ENCODE assay signal across 8 cellular contexts in the genomic region with DNA sequence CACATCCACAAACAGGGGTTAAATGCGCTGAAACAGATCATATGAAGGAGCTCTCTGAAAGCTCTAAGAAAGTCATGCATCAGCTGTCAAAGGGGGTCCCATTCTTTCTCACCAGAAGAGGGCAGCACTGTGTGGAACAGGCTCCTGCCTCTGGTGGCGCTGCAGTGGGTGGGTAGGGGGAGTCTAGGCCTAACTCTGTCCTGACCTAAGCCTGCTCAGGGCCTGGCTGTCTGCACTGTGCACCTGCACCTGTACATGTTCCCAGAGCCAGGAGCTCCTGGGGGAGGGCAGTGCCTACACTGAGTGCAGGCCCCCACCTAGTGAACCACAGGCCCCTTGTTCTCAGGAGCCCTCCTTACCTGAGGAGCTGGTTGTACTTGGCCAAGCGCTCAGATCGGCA. TPM values are rescaled to one million over a fixed set of nuclear protein-coding genes. Genes with fewer than 3 reads are reported as not detected.
DNase-seq lines count a peak whose midpoint lies in the region; ATAC-seq and TF ChIP-seq lines count a peak whose summit lies in the region.

No MANE protein-coding gene starts in this region.

- no peaks in the 10 kb centered on the region for H3K27me3 ChIP-seq in BE2C

- peak; percentile 37 to 39 for ATAC-seq in activated CD4-positive, CD25-positive, alpha-beta regulatory T cell treated with anti-CD3 and anti-CD28 coated beads, Interleukin-2, amount 50 U/mL, for 24 hours
- ATAC-seq in stimulated activated effector memory CD8-positive, alpha-beta T cell treated with anti-CD3 and anti-CD28 coated beads, Interleukin-12 subunit alpha, Interleukin-12 subunit beta, amount 100 ng/mL, for 72 hours: peak; percentile 14
- no peak for ATAC-seq in GM19035 (IDR thresholded peaks at IDR 0.05; ENCODE audit: unreplicated experiment)

- TF ChIP-seq CTCF in BE2C (IDR thresholded peaks at IDR 0.05; ENCODE audit: low read depth, low read length) (peak; percentile 66), GM13976 (IDR thresholded peaks at IDR 0.05; ENCODE audit: borderline replicate concordance, control extremely low read depth, extremely low read depth, insufficient read depth, missing control alignments) (peak; percentile 16), epithelial cell of proximal tubule (conservative IDR thresholded peaks at IDR 0.05; ENCODE audit: low read depth, low read length) (peak; percentile 57)

- no peaks in the 10 kb centered on the region for H3K9me3 ChIP-seq in BE2C

- H3K4me3 ChIP-seq in BE2C (ENCODE audit: low read depth, low read length) (no peak overlapping the region), epithelial cell of proximal tubule (ENCODE audit: low read depth, low read length) (no peak overlapping the region)

- no peak overlapping the region for H3K4me3 Mint-ChIP-seq in stimulated activated effector memory CD8-positive, alpha-beta T cell treated with anti-CD3 and anti-CD28 coated beads, Interleukin-12 subunit alpha, Interleukin-12 subunit beta, amount 100 ng/mL, for 72 hours

- DNase-seq in BE2C (peak; percentile 57), GM13976 (ENCODE audit: low spot score) (no peak), epithelial cell of proximal tubule (ENCODE audit: low read depth) (no peak), NCI-H1048 (lab: John Stamatoyannopoulos, UW) (no peak), NCI-H2171 (lab: John Stamatoyannopoulos, UW) (no peak)
- peak in 1 of 2 donors; percentile 73 for DNase-seq in stimulated activated effector memory CD8-positive, alpha-beta T cell treated with anti-CD3 and anti-CD28 coated beads, Interleukin-12 subunit alpha, Interleukin-12 subunit beta, amount 100 ng/mL, for 72 hours (ENCODE audit: low spot score in 2 of 2)

- H3K27ac Mint-ChIP-seq in stimulated activated effector memory CD8-positive, alpha-beta T cell treated with anti-CD3 and anti-CD28 coated beads, Interleukin-12 subunit alpha, Interleukin-12 subunit beta, amount 100 ng/mL, for 72 hours: peak overlapping the region; percentile 91

- H3K4me1 ChIP-seq in BE2C: no peaks in the 10 kb centered on the region

- peaks cover 100% of the 10 kb centered on the region for H3K36me3 Mint-ChIP-seq in stimulated activated effector memory CD8-positive, alpha-beta T cell treated with anti-CD3 and anti-CD28 coated beads, Interleukin-12 subunit alpha, Interleukin-12 subunit beta, amount 100 ng/mL, for 72 hours

- H3K9me3 Mint-ChIP-seq in stimulated activated effector memory CD8-positive, alpha-beta T cell treated with anti-CD3 and anti-CD28 coated beads, Interleukin-12 subunit alpha, Interleukin-12 subunit beta, amount 100 ng/mL, for 72 hours: no peaks in the 10 kb centered on the region

- in situ Hi-C loops in GM13976 (cut with MboI; ENCODE audit: low sequenced_read_pairs, unreplicated experiment): no loop called here

- peaks cover 95% of the 10 kb centered on the region for H3K36me3 ChIP-seq in BE2C

- H3K4me1 Mint-ChIP-seq in stimulated activated effector memory CD8-positive, alpha-beta T cell treated with anti-CD3 and anti-CD28 coated beads, Interleukin-12 subunit alpha, Interleukin-12 subunit beta, amount 100 ng/mL, for 72 hours: peaks cover 70% of the 10 kb centered on the region

RNA-seq across cellular contexts. Expression of gene ENO1, which starts 16.0 kb away (rescaled TPM):
- 1,103 TPM for polyA plus RNA-seq in BE2C (2012; ENCODE audit: insufficient read depth, insufficient read length, low read depth)
- 2,577 and 2,907 TPM in 2 replicates for total RNA-seq in epithelial cell of proximal tubule

RNA-seq across cellular contexts. Expression of gene RERE, which starts 45.1 kb away (rescaled TPM):
- 44.0 TPM for polyA plus RNA-seq in BE2C (2012; ENCODE audit: insufficient read depth, insufficient read length, low read depth)
- total RNA-seq in epithelial cell of proximal tubule: 18.0 and 30.0 TPM in 2 replicates

Comparison
In these comparisons a context has a peak if more than half of its experiments do, and no peak if none do; other contexts are left out.
1. CTCF ChIP-seq: peak in every context shown above with its lines; median percentile 66 in BE2C; 57 in epithelial cell of proximal tubule; 16 in GM13976.